2 cellular contexts compared by ENCODE assay signal in genomic region chr1:109181085-109181806, GRCh38.
A peak's percentile ranks its signal among the peaks of the same experiment; 100 is the strongest.
TF ChIP-seq lines count a peak whose summit lies in the region.

No MANE protein-coding gene starts in this region.

TF ChIP-seq in IMR-90, 13 proteins besides CTCF, POLR2A, EP300 and RAD21:
- TF ChIP-seq NFE2L2 (IDR thresholded peaks at IDR 0.05; ENCODE audit: low read depth, low read length) (no peak), SMC3 (IDR thresholded peaks at IDR 0.05; ENCODE audit: low read depth, low read length) (no peak), CEBPB (IDR thresholded peaks at IDR 0.05; ENCODE audit: low read depth, low read length) (no peak), MXI1 (IDR thresholded peaks at IDR 0.05; ENCODE audit: borderline replicate concordance, low read depth, low read length) (no peak), RCOR1 (IDR thresholded peaks at IDR 0.05; ENCODE audit: insufficient replicate concordance, low read length) (no peak), RFX5 (IDR thresholded peaks at IDR 0.05; ENCODE audit: low read depth, low read length) (no peak), MAFK (IDR thresholded peaks at IDR 0.05; ENCODE audit: low read depth, low read length) (no peak), MAZ (IDR thresholded peaks at IDR 0.05; ENCODE audit: borderline replicate concordance, low read depth, low read length) (no peak), FOS (IDR thresholded peaks at IDR 0.05; ENCODE audit: low read depth, low read length) (no peak), ELK1 (IDR thresholded peaks at IDR 0.05; ENCODE audit: borderline replicate concordance, low read depth, low read length) (no peak), CHD1 (IDR thresholded peaks at IDR 0.05; ENCODE audit: low read depth, low read length) (no peak), BHLHE40 (IDR thresholded peaks at IDR 0.05; ENCODE audit: low read depth, low read length) (no peak)

TF ChIP-seq in K562, 482 proteins besides CTCF, POLR2A, EP300 and RAD21:
- 0 out of 2 replicates have a peak, but pooled peaks have one; percentile 20 for TF ChIP-seq ZFX (CRISPR knock-in tag; IDR thresholded peaks at IDR 0.05)
- TF ChIP-seq MAZ (CRISPR knock-in tag; conservative IDR thresholded peaks at IDR 0.05 in 1 of 2, IDR thresholded peaks at IDR 0.05 in 1 of 2): peak in 1 of 2 experiments; percentile 43; a peak in 1 of 4 replicates
- peak in 1 of 2 experiments; percentile 57; a peak in 2 of 4 replicates for TF ChIP-seq KDM1A (IDR thresholded peaks at IDR 0.05)
- TF ChIP-seq PHTF2 (CRISPR knock-in tag; IDR thresholded peaks at IDR 0.05): no peak
- TF ChIP-seq ZEB2 (IDR thresholded peaks at IDR 0.05): peak; percentile 8; the same call in 1 of the 2 replicates
- 0 out of 6 replicates have a peak, but pooled peaks of 1 of the 3 experiments have one; percentile 46 for TF ChIP-seq ZBTB11 (CRISPR knock-in tag; IDR thresholded peaks at IDR 0.05)
- TF ChIP-seq FOXM1 (IDR thresholded peaks at IDR 0.05; ENCODE audit: low read depth): peak; percentile 30; the same call in 1 of the 2 replicates
- no peak for TF ChIP-seq FOXM1 (CRISPR knock-in tag; IDR thresholded peaks at IDR 0.05; ENCODE audit: low read depth)
- TF ChIP-seq HMG20B (CRISPR knock-in tag; IDR thresholded peaks at IDR 0.05): no peak
- peak in 1 of 2 experiments; percentile 23; a peak in 1 of 4 replicates for TF ChIP-seq TRIM24 (IDR thresholded peaks at IDR 0.05)
- TF ChIP-seq CTBP1 (IDR thresholded peaks at IDR 0.05; ENCODE audit: borderline replicate concordance): 0 out of 2 replicates have a peak, but pooled peaks have one; percentile 10
- TF ChIP-seq BHLHE40 (IDR thresholded peaks at IDR 0.05; ENCODE audit: low read length): peak; percentile 55; the same call in 1 of the 2 replicates
- peak; percentile 93 for TF ChIP-seq CBFA2T3 (IDR thresholded peaks at IDR 0.05)
- TF ChIP-seq CREB1 (IDR thresholded peaks at IDR 0.05): no peak
- no peak for TF ChIP-seq CREB1 (CRISPR knock-in tag; IDR thresholded peaks at IDR 0.05)
- peak; percentile 67; the same call in 1 of the 2 replicates for TF ChIP-seq TEAD4 (IDR thresholded peaks at IDR 0.05; ENCODE audit: low read length)
- TF ChIP-seq TEAD4 (CRISPR knock-in tag; IDR thresholded peaks at IDR 0.05; ENCODE audit: borderline replicate concordance): no peak
- TF ChIP-seq TBP (optimal IDR thresholded peaks at IDR 0.05; ENCODE audit: low read depth, low read length): peak; percentile 48
- TF ChIP-seq HDAC6 (IDR thresholded peaks at IDR 0.05; ENCODE audit: low read depth, low read length): no peak
- 0 out of 2 replicates have a peak, but pooled peaks have one; percentile 16 for TF ChIP-seq ZNF592 (IDR thresholded peaks at IDR 0.05)
- no peak for TF ChIP-seq NR4A1 (CRISPR knock-in tag; IDR thresholded peaks at IDR 0.05)
- 0 out of 2 replicates have a peak, but pooled peaks have one; percentile 48 for TF ChIP-seq NR4A1 (tag; IDR thresholded peaks at IDR 0.05)
- peak; percentile 80 for TF ChIP-seq TCF3 (CRISPR knock-in tag; IDR thresholded peaks at IDR 0.05)
- TF ChIP-seq CEBPB (tag; IDR thresholded peaks at IDR 0.05): 0 out of 2 replicates have a peak, but pooled peaks have one; percentile 19
- 0 out of 2 replicates have a peak, but pooled peaks have one; percentile 10 for TF ChIP-seq ZBTB33 (CRISPR knock-in tag; IDR thresholded peaks at IDR 0.05)
- peak; percentile 38; the same call in 1 of the 2 replicates for TF ChIP-seq DPF2 (IDR thresholded peaks at IDR 0.05)
- peak; percentile 84 for TF ChIP-seq ARID1B (IDR thresholded peaks at IDR 0.05)
- no peak for TF ChIP-seq GABPA (tag; conservative IDR thresholded peaks at IDR 0.05; ENCODE audit: low read depth)
- TF ChIP-seq SMARCA4 (IDR thresholded peaks at IDR 0.05): peak; percentile 31; the same call in 1 of the 2 replicates
- peak; percentile 84; the same call in 1 of the 2 replicates for TF ChIP-seq NCOR1 (IDR thresholded peaks at IDR 0.05)
- TF ChIP-seq NFIC (IDR thresholded peaks at IDR 0.05): peak; percentile 64
- 0 out of 2 replicates have a peak, but pooled peaks have one; percentile 53 for TF ChIP-seq GATAD2B (IDR thresholded peaks at IDR 0.05; ENCODE audit: borderline replicate concordance)
- TF ChIP-seq ZBTB26 (CRISPR knock-in tag; IDR thresholded peaks at IDR 0.05): no peak
- peak; percentile 71; the same call in 1 of the 2 replicates for TF ChIP-seq KLF16 (IDR thresholded peaks at IDR 0.05)
- TF ChIP-seq GTF2A2 (tag; IDR thresholded peaks at IDR 0.05): no peak
- TF ChIP-seq POLR2AphosphoS5 (IDR thresholded peaks at IDR 0.05; ENCODE audit: control insufficient read depth, insufficient read depth, low read depth, low read length): peak; percentile 68; the same call in 1 of the 2 replicates
- peak; percentile 61 to 79; a peak in 3 of 4 replicates for TF ChIP-seq RCOR1 (IDR thresholded peaks at IDR 0.05; ENCODE audit: borderline replicate concordance in 1 of 2, low read depth in 2 of 2, low read length in 2 of 2)
- peak; percentile 54; the same call in 1 of the 2 replicates for TF ChIP-seq STAT5A (IDR thresholded peaks at IDR 0.05; ENCODE audit: borderline replicate concordance, low read length)
- no peak for TF ChIP-seq ZNF280A (IDR thresholded peaks at IDR 0.05; ENCODE audit: low read depth, partially characterized antibody)
- peak; percentile 69 for TF ChIP-seq HMBOX1 (IDR thresholded peaks at IDR 0.05)
- peak; percentile 91 for TF ChIP-seq CBFA2T2 (conservative IDR thresholded peaks at IDR 0.05)
- no peak for TF ChIP-seq TAF9B (IDR thresholded peaks at IDR 0.05; ENCODE audit: partially characterized antibody)
- peak; percentile 70; the same call in 1 of the 2 replicates for TF ChIP-seq TAL1 (IDR thresholded peaks at IDR 0.05)
- no peak for TF ChIP-seq GATA2 (CRISPR knock-in tag; IDR thresholded peaks at IDR 0.05)
- TF ChIP-seq ARID3A (IDR thresholded peaks at IDR 0.05; ENCODE audit: borderline replicate concordance, low read depth, low read length): peak; percentile 52; the same call in 1 of the 2 replicates
- peak; percentile 55 to 59; a peak in 2 of 4 replicates for TF ChIP-seq TBL1XR1 (IDR thresholded peaks at IDR 0.05; ENCODE audit: low read length in 2 of 2)
- TF ChIP-seq SOX6 (IDR thresholded peaks at IDR 0.05): peak; percentile 50; the same call in 1 of the 2 replicates
